In genomic region chr9:127493592-127494303, GRCh38 we compare ENCODE assay signal across 24 cellular contexts. TPM values are rescaled to one million over a fixed set of nuclear protein-coding genes. Genes with fewer than 3 reads are reported as not detected.
DNase-seq lines count a peak whose midpoint lies in the region; ATAC-seq and TF ChIP-seq lines count a peak whose summit lies in the region.
"Had no signal": no experiment of that assay in that cellular context is flagged by ENCODE, and none has a peak within 500 bp of the region (broad histone marks: within the 10 kb centered on the region; RNA-seq: fewer than 3 reads in every experiment).

No MANE protein-coding gene starts in this region.

- no peak for TF ChIP-seq POLR2A in esophagus squamous epithelium (IDR thresholded peaks at IDR 0.05)

- no peak overlapping the region for H3K4me2 ChIP-seq in neural progenitor cell
- H3K4me2 ChIP-seq: A549 had no signal

- TF ChIP-seq CTCF in esophagus squamous epithelium (IDR thresholded peaks at IDR 0.05) (no peak), neural progenitor cell (IDR thresholded peaks at IDR 0.05) (no peak)

- peak overlapping the region in 3 of 4 donors; percentile 32 to 81 (median 81) for H3K27ac ChIP-seq in esophagus squamous epithelium
- H3K27ac ChIP-seq in neural progenitor cell, result no peak overlapping the region
- H3K27ac ChIP-seq: A549, spleen, upper lobe of right lung had no signal

- peaks cover 4% of the 10 kb centered on the region for H4K20me1 ChIP-seq in neural progenitor cell (ENCODE audit: low read depth)

- H3K4me3 ChIP-seq in esophagus squamous epithelium (no peak overlapping the region), neural progenitor cell (no peak overlapping the region)
- H3K4me3 ChIP-seq: A549, lung, spleen, upper lobe of right lung had no signal

- H3K9ac ChIP-seq in neural progenitor cell, result no peak overlapping the region

- H2AFZ ChIP-seq in neural progenitor cell (replicated peaks), result no peak overlapping the region

- H3K9me3 ChIP-seq in esophagus squamous epithelium, result no peaks in the 10 kb centered on the region
- no peaks in the 10 kb centered on the region for H3K9me3 ChIP-seq in neural progenitor cell (ENCODE audit: low read depth)
- H3K9me3 ChIP-seq: A549, BE2C, spleen, upper lobe of right lung had no signal

- H3K27ac Mint-ChIP-seq in neural progenitor cell, result peak overlapping the region; percentile 66
- H3K27ac Mint-ChIP-seq: activated B cell treated with CpG ODN at 0.5 μM for 24 hours; activated CD4-positive, alpha-beta memory T cell treated with anti-CD3 and anti-CD28 coated beads for 36 hours; stimulated activated naive CD8-positive, alpha-beta T cell treated with anti-CD3 and anti-CD28 coated beads, Interleukin-15, Interleukin-2, amounts not matched to agents 100 ng/mL and 50 ng/mL, for 24 hours; T-helper 2 cell treated with Interferon-gamma antibody and Interleukin-4, amounts not matched to agents 5 μg/mL and 100 μg/mL, for 36 hours had no signal

- WGBS in esophagus squamous epithelium, 2 donors, result 86 to 88% methylated on average over 2 to 5 of the region's 22 CpGs

- intact Hi-C loops in esophagus squamous epithelium (cut with DNase I), result no loop called here

- H3K27me3 Mint-ChIP-seq in neural progenitor cell (ENCODE audit: insufficient read depth, low read depth), result peaks cover 6% of the 10 kb centered on the region
- H3K27me3 Mint-ChIP-seq: activated B cell treated with CpG ODN at 0.5 μM for 24 hours; activated CD4-positive, alpha-beta memory T cell treated with anti-CD3 and anti-CD28 coated beads for 36 hours; stimulated activated naive CD8-positive, alpha-beta T cell treated with anti-CD3 and anti-CD28 coated beads, Interleukin-15, Interleukin-2, amounts not matched to agents 100 ng/mL and 50 ng/mL, for 24 hours had no signal

- no peaks in the 10 kb centered on the region for H3F3A ChIP-seq in neural progenitor cell (ENCODE audit: low read depth)

- peaks cover 33% of the 10 kb centered on the region for H3K4me1 Mint-ChIP-seq in neural progenitor cell
- H3K4me1 Mint-ChIP-seq: activated B cell treated with CpG ODN at 0.5 μM for 24 hours had no signal

- ATAC-seq in GM21529 (IDR thresholded peaks at IDR 0.05; ENCODE audit: unreplicated experiment), result no peak
- ATAC-seq: A549, upper lobe of right lung had no signal

- H3K36me3 ChIP-seq in esophagus squamous epithelium, result peaks cover 31 to 99% (median 45%) of the 10 kb centered on the region in 3 donors
- no peaks in the 10 kb centered on the region for H3K36me3 ChIP-seq in neural progenitor cell

- no peaks in the 10 kb centered on the region for H3K9me3 Mint-ChIP-seq in neural progenitor cell
- H3K9me3 Mint-ChIP-seq: activated B cell treated with CpG ODN at 0.5 μM for 24 hours; activated CD4-positive, alpha-beta memory T cell treated with anti-CD3 and anti-CD28 coated beads for 36 hours; stimulated activated naive CD8-positive, alpha-beta T cell treated with anti-CD3 and anti-CD28 coated beads, Interleukin-15, Interleukin-2, amounts not matched to agents 100 ng/mL and 50 ng/mL, for 24 hours; T-helper 2 cell treated with Interferon-gamma antibody and Interleukin-4, amounts not matched to agents 5 μg/mL and 100 μg/mL, for 36 hours had no signal

- peaks cover 3% of the 10 kb centered on the region for H3K36me3 Mint-ChIP-seq in neural progenitor cell

- no peaks in the 10 kb centered on the region for H3K79me2 ChIP-seq in neural progenitor cell (ENCODE audit: low read depth)

- H3K4me1 ChIP-seq in esophagus squamous epithelium (peaks cover 12 to 42% (median 22%) of the 10 kb centered on the region in 3 donors), neural progenitor cell (peaks cover 13% of the 10 kb centered on the region)
- H3K4me1 ChIP-seq: A549, BE2C had no signal

- H3K4me3 Mint-ChIP-seq in neural progenitor cell, result no peak overlapping the region
- H3K4me3 Mint-ChIP-seq: activated B cell treated with CpG ODN at 0.5 μM for 24 hours; activated CD4-positive, alpha-beta memory T cell treated with anti-CD3 and anti-CD28 coated beads for 36 hours; stimulated activated naive CD8-positive, alpha-beta T cell treated with anti-CD3 and anti-CD28 coated beads, Interleukin-15, Interleukin-2, amounts not matched to agents 100 ng/mL and 50 ng/mL, for 24 hours; T-helper 2 cell treated with Interferon-gamma antibody and Interleukin-4, amounts not matched to agents 5 μg/mL and 100 μg/mL, for 36 hours had no signal

- H3K27me3 ChIP-seq in esophagus squamous epithelium, result no peaks in the 10 kb centered on the region
- H3K27me3 ChIP-seq in neural progenitor cell, result no peaks in the 10 kb centered on the region
- H3K27me3 ChIP-seq: BE2C, spleen, upper lobe of right lung had no signal

- DNase-seq in DMS 273 (lab: John Stamatoyannopoulos, UW; ENCODE audit: unreplicated experiment), result peak; percentile 86
- DNase-seq in NCI-H524 (lab: John Stamatoyannopoulos, UW), result peak; percentile 80 to 91
- no peak for DNase-seq in esophagus squamous epithelium (lab: John Stamatoyannopoulos, UW)
- DNase-seq in neural progenitor cell (ENCODE audit: low spot score), result no peak
- no peak for DNase-seq in globus pallidus (ENCODE audit: low spot score)
- DNase-seq in activated T-cell treated with anti-CD3 and anti-CD28 coated beads, Interleukin-2, amount 50 U/mL, for 1 hour, result no peak
- no peak for DNase-seq in NCI-H226
- DNase-seq: activated B cell treated with CpG ODN at 0.5 μM for 24 hours; activated CD4-positive, alpha-beta memory T cell treated with anti-CD3 and anti-CD28 coated beads for 36 hours; activated naive CD4-positive, alpha-beta T cell treated with Interleukin-2 at 50 U/mL for 16 hours; activated T-cell treated with anti-CD3 and anti-CD28 coated beads for 4 hours; BE2C; DND-41; NCI-H1048; NCI-H2029 treated with DMSO at 0.1 percent for 48 hours; NCI-H526; spleen; stimulated activated CD4-positive, alpha-beta T cell treated with anti-CD3 and anti-CD28 coated beads, Interleukin-4, amount 100 ng/mL, for 4 hours; upper lobe of right lung had no signal

RNA-seq across cellular contexts. Expression of gene LRSAM1, which starts 42.4 kb away (rescaled TPM):
- 10 to 100 TPM in 3 of 4 donors, 1 to 10 TPM in 1; 8.0 to 16.2 (median 12.9) TPM for total RNA-seq in esophagus squamous epithelium
- total RNA-seq in neural progenitor cell (ENCODE audit: low replicate concordance), result 6.7 and 14.2 TPM in 2 replicates

RNA-seq across cellular contexts. Expression of gene RPL12, which starts 42.5 kb away (rescaled TPM):
- 1,000 to 10,000 TPM; 1,192 to 3,474 (median 2,165) TPM for total RNA-seq in esophagus squamous epithelium
- 2,064 and 2,640 TPM in 2 replicates for total RNA-seq in neural progenitor cell (ENCODE audit: low replicate concordance)

Comparison
In these comparisons a context has a peak if more than half of its experiments do, and no peak if none do; other contexts are left out.
1. DNase-seq: peak in DMS 273 (single experiment) and NCI-H524 (2 of 2); none in esophagus squamous epithelium (single experiment), neural progenitor cell (single experiment), globus pallidus (single experiment), activated T-cell treated with anti-CD3 and anti-CD28 coated beads, Interleukin-2, amount 50 U/mL, for 1 hour (single experiment) and NCI-H226 (single experiment).